ENCODE assay signal across 1 cellular context in the genomic region with DNA sequence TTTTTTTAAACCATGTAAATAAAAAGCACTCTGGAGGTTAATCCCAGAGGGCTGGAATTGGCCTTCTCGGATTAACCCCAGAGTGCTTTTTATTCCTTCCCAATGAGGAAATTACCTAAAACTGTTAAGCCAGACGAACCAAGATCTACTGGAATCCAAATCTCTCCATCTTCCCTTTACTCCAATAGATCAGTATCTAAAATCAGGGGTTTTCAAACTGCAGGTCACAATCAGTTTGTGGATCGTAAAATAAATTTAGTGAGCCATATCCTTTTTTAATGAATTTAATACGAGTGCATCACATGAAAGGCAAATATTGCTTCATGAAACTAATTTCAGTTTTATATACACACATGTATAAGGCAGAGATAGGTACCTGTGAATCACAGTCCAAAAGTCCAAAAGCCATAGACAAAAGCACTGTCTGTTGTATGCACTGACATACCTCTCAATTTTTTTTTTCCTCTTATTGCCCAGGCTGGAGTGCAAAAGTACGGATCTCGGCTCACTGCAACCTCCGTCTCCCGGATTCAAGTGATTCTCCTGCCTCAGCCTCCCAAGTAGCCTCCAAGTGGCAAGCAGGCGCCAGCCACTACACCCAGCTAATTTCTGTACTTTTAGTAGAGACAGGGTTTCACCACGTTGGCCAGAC.
TF ChIP-seq lines count a peak whose summit lies in the region.

No MANE protein-coding gene starts in this region.

TF ChIP-seq in HepG2, 621 proteins besides CTCF, POLR2A, EP300 and RAD21 (continued from another document and continues in another):
- TF ChIP-seq, protein P1, sequence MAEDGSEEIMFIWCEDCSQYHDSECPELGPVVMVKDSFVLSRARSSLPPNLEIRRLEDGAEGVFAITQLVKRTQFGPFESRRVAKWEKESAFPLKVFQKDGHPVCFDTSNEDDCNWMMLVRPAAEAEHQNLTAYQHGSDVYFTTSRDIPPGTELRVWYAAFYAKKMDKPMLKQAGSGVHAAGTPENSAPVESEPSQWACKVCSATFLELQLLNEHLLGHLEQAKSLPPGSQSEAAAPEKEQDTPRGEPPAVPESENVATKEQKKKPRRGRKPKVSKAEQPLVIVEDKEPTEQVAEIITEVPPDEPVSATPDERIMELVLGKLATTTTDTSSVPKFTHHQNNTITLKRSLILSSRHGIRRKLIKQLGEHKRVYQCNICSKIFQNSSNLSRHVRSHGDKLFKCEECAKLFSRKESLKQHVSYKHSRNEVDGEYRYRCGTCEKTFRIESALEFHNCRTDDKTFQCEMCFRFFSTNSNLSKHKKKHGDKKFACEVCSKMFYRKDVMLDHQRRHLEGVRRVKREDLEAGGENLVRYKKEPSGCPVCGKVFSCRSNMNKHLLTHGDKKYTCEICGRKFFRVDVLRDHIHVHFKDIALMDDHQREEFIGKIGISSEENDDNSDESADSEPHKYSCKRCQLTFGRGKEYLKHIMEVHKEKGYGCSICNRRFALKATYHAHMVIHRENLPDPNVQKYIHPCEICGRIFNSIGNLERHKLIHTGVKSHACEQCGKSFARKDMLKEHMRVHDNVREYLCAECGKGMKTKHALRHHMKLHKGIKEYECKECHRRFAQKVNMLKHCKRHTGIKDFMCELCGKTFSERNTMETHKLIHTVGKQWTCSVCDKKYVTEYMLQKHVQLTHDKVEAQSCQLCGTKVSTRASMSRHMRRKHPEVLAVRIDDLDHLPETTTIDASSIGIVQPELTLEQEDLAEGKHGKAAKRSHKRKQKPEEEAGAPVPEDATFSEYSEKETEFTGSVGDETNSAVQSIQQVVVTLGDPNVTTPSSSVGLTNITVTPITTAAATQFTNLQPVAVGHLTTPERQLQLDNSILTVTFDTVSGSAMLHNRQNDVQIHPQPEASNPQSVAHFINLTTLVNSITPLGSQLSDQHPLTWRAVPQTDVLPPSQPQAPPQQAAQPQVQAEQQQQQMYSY (CRISPR knock-in tag; IDR thresholded peaks at IDR 0.05), result peak; percentile 53
- 0 out of 2 replicates have a peak, but pooled peaks have one; percentile 38 for TF ChIP-seq RXRA (CRISPR knock-in tag; IDR thresholded peaks at IDR 0.05)
- TF ChIP-seq ZNF224 (CRISPR knock-in tag; IDR thresholded peaks at IDR 0.05), result no peak
- no peak for TF ChIP-seq SALL2 (CRISPR knock-in tag; IDR thresholded peaks at IDR 0.05)
- TF ChIP-seq, protein P2, sequence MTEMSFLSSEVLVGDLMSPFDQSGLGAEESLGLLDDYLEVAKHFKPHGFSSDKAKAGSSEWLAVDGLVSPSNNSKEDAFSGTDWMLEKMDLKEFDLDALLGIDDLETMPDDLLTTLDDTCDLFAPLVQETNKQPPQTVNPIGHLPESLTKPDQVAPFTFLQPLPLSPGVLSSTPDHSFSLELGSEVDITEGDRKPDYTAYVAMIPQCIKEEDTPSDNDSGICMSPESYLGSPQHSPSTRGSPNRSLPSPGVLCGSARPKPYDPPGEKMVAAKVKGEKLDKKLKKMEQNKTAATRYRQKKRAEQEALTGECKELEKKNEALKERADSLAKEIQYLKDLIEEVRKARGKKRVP (CRISPR knock-in tag; IDR thresholded peaks at IDR 0.05), result no peak
- TF ChIP-seq EZH2 (conservative IDR thresholded peaks at IDR 0.05; ENCODE audit: low read depth, low read length), result no peak
- TF ChIP-seq ZNF451 (CRISPR knock-in tag; IDR thresholded peaks at IDR 0.05), result no peak
- no peak for TF ChIP-seq ZNF343 (CRISPR knock-in tag; IDR thresholded peaks at IDR 0.05)
- TF ChIP-seq, protein P3, sequence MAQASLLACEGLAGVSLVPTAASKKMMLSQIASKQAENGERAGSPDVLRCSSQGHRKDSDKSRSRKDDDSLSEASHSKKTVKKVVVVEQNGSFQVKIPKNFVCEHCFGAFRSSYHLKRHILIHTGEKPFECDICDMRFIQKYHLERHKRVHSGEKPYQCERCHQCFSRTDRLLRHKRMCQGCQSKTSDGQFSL (CRISPR knock-in tag; IDR thresholded peaks at IDR 0.05), result no peak
- peak; percentile 56 for TF ChIP-seq SAP130 (CRISPR knock-in tag; IDR thresholded peaks at IDR 0.05; ENCODE audit: low read depth)
- TF ChIP-seq, protein P4, sequence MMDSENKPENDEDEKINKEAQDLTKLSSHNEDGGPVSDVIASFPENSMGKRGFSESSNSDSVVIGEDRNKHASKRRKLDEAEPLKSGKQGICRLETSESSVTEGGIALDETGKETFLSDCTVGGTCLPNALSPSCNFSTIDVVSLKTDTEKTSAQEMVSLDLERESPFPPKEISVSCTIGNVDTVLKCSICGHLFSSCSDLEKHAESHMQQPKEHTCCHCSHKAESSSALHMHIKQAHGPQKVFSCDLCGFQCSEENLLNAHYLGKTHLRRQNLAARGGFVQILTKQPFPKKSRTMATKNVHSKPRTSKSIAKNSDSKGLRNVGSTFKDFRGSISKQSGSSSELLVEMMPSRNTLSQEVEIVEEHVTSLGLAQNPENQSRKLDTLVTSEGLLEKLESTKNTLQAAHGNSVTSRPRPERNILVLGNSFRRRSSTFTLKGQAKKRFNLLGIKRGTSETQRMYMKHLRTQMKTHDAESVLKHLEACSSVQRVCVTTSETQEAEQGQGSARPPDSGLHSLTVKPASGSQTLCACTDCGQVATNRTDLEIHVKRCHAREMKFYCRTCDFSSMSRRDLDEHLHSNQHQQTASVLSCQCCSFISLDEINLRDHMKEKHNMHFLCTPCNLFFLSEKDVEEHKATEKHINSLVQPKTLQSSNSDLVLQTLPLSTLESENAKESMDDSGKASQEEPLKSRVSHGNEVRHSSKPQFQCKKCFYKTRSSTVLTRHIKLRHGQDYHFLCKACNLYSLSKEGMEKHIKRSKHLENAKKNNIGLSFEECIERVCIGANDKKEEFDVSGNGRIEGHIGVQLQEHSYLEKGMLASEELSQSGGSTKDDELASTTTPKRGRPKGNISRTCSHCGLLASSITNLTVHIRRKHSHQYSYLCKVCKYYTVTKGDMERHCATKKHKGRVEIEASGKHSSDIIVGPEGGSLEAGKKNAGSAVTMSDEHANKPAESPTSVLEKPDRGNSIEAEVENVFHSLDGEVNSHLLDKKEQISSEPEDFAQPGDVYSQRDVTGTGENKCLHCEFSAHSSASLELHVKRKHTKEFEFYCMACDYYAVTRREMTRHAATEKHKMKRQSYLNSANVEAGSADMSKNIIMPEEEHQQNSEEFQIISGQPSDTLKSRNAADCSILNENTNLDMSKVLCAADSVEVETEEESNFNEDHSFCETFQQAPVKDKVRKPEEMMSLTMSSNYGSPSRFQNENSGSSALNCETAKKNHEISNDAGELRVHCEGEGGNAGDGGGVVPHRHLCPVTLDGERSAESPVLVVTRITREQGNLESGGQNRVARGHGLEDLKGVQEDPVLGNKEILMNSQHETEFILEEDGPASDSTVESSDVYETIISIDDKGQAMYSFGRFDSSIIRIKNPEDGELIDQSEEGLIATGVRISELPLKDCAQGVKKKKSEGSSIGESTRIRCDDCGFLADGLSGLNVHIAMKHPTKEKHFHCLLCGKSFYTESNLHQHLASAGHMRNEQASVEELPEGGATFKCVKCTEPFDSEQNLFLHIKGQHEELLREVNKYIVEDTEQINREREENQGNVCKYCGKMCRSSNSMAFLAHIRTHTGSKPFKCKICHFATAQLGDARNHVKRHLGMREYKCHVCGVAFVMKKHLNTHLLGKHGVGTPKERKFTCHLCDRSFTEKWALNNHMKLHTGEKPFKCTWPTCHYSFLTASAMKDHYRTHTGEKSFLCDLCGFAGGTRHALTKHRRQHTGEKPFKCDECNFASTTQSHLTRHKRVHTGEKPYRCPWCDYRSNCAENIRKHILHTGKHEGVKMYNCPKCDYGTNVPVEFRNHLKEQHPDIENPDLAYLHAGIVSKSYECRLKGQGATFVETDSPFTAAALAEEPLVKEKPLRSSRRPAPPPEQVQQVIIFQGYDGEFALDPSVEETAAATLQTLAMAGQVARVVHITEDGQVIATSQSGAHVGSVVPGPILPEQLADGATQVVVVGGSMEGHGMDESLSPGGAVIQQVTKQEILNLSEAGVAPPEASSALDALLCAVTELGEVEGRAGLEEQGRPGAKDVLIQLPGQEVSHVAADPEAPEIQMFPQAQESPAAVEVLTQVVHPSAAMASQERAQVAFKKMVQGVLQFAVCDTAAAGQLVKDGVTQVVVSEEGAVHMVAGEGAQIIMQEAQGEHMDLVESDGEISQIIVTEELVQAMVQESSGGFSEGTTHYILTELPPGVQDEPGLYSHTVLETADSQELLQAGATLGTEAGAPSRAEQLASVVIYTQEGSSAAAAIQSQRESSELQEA (CRISPR knock-in tag; IDR thresholded peaks at IDR 0.05; ENCODE audit: not compliant biosample characterization), result no peak
- TF ChIP-seq, protein P5, sequence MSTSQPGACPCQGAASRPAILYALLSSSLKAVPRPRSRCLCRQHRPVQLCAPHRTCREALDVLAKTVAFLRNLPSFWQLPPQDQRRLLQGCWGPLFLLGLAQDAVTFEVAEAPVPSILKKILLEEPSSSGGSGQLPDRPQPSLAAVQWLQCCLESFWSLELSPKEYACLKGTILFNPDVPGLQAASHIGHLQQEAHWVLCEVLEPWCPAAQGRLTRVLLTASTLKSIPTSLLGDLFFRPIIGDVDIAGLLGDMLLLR (CRISPR knock-in tag; IDR thresholded peaks at IDR 0.05), result no peak
- TF ChIP-seq ZFP1 (CRISPR knock-in tag; IDR thresholded peaks at IDR 0.05), result no peak
- TF ChIP-seq ZNF136 (CRISPR knock-in tag; IDR thresholded peaks at IDR 0.05; ENCODE audit: low read depth), result no peak
- peak; percentile 62; the same call in 1 of the 2 replicates for TF ChIP-seq NCOR1 (IDR thresholded peaks at IDR 0.05; ENCODE audit: borderline replicate concordance, low read length)
- TF ChIP-seq FIP1L1 (IDR thresholded peaks at IDR 0.05; ENCODE audit: borderline replicate concordance, insufficient read depth, low read depth, low read length), result no peak
- no peak for TF ChIP-seq ZNF615 (CRISPR knock-in tag; IDR thresholded peaks at IDR 0.05; ENCODE audit: borderline replicate concordance)
- no peak for TF ChIP-seq TARDBP (CRISPR knock-in tag; IDR thresholded peaks at IDR 0.05)
- TF ChIP-seq, protein P6, sequence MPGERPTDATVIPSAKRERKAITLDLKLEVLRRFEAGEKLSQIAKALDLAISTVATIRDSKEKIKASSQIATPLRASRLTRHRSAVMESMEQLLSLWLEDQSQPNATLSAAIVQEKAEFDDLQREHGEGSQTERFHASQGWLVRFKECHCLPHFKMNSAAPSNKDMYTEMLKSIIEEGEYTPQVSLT (CRISPR knock-in tag; IDR thresholded peaks at IDR 0.05; ENCODE audit: borderline replicate concordance, low read depth), result no peak
- TF ChIP-seq FOXA3 (CRISPR knock-in tag; IDR thresholded peaks at IDR 0.05), result no peak; the same call in 1 of the 2 replicates
- TF ChIP-seq, protein P7, sequence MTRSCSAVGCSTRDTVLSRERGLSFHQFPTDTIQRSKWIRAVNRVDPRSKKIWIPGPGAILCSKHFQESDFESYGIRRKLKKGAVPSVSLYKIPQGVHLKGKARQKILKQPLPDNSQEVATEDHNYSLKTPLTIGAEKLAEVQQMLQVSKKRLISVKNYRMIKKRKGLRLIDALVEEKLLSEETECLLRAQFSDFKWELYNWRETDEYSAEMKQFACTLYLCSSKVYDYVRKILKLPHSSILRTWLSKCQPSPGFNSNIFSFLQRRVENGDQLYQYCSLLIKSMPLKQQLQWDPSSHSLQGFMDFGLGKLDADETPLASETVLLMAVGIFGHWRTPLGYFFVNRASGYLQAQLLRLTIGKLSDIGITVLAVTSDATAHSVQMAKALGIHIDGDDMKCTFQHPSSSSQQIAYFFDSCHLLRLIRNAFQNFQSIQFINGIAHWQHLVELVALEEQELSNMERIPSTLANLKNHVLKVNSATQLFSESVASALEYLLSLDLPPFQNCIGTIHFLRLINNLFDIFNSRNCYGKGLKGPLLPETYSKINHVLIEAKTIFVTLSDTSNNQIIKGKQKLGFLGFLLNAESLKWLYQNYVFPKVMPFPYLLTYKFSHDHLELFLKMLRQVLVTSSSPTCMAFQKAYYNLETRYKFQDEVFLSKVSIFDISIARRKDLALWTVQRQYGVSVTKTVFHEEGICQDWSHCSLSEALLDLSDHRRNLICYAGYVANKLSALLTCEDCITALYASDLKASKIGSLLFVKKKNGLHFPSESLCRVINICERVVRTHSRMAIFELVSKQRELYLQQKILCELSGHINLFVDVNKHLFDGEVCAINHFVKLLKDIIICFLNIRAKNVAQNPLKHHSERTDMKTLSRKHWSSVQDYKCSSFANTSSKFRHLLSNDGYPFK (CRISPR knock-in tag; IDR thresholded peaks at IDR 0.05; ENCODE audit: borderline replicate concordance), result no peak
- TF ChIP-seq, protein P8, sequence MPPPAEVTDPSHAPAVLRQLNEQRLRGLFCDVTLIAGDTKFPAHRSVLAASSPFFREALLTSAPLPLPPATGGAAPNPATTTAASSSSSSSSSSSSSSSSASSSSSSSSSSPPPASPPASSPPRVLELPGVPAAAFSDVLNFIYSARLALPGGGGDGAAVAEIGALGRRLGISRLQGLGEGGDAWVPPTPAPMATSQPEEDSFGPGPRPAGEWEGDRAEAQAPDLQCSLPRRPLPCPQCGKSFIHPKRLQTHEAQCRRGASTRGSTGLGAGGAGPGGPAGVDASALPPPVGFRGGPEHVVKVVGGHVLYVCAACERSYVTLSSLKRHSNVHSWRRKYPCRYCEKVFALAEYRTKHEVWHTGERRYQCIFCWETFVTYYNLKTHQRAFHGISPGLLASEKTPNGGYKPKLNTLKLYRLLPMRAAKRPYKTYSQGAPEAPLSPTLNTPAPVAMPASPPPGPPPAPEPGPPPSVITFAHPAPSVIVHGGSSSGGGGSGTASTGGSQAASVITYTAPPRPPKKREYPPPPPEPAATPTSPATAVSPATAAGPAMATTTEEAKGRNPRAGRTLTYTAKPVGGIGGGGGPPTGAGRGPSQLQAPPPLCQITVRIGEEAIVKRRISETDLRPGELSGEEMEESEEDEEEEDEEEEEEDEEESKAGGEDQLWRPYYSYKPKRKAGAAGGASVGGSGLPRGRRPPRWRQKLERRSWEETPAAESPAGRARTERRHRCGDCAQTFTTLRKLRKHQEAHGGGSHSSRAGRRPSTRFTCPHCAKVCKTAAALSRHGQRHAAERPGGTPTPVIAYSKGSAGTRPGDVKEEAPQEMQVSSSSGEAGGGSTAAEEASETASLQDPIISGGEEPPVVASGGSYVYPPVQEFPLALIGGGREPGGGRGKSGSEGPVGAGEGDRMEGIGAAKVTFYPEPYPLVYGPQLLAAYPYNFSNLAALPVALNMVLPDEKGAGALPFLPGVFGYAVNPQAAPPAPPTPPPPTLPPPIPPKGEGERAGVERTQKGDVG (CRISPR knock-in tag; IDR thresholded peaks at IDR 0.05; ENCODE audit: borderline replicate concordance), result no peak
- 0 out of 2 replicates have a peak, but pooled peaks have one; percentile 68 for TF ChIP-seq MTF1 (CRISPR knock-in tag; IDR thresholded peaks at IDR 0.05)
- no peak for TF ChIP-seq ZMAT3 (CRISPR knock-in tag; conservative IDR thresholded peaks at IDR 0.05)
- no peak for TF ChIP-seq ARNTL (CRISPR knock-in tag; IDR thresholded peaks at IDR 0.05)
- TF ChIP-seq HNRNPL (IDR thresholded peaks at IDR 0.05; ENCODE audit: low read depth, low read length), result no peak
- no peak for TF ChIP-seq YEATS4 (CRISPR knock-in tag; IDR thresholded peaks at IDR 0.05; ENCODE audit: borderline replicate concordance)
- TF ChIP-seq, protein P9, sequence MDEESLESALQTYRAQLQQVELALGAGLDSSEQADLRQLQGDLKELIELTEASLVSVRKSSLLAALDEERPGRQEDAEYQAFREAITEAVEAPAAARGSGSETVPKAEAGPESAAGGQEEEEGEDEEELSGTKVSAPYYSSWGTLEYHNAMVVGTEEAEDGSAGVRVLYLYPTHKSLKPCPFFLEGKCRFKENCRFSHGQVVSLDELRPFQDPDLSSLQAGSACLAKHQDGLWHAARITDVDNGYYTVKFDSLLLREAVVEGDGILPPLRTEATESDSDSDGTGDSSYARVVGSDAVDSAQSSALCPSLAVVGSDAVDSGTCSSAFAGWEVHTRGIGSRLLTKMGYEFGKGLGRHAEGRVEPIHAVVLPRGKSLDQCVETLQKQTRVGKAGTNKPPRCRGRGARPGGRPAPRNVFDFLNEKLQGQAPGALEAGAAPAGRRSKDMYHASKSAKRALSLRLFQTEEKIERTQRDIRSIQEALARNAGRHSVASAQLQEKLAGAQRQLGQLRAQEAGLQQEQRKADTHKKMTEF (CRISPR knock-in tag; IDR thresholded peaks at IDR 0.05), result peak; percentile 49; the same call in 1 of the 2 replicates
- no peak for TF ChIP-seq HIVEP1 (CRISPR knock-in tag; IDR thresholded peaks at IDR 0.05)
- no peak for TF ChIP-seq ZNF33B (CRISPR knock-in tag; IDR thresholded peaks at IDR 0.05)
- TF ChIP-seq ZNF7 (CRISPR knock-in tag; IDR thresholded peaks at IDR 0.05), result 0 out of 2 replicates have a peak, but pooled peaks have one; percentile 19
